ENCODE assay signal across 16 cellular contexts in genomic region chr1:38576241-38576640, GRCh38.
DNase-seq lines count a peak whose midpoint lies in the region; ATAC-seq and TF ChIP-seq lines count a peak whose summit lies in the region.
"Had no signal": no experiment of that assay in that cellular context is flagged by ENCODE, and none has a peak within 500 bp of the region (broad histone marks: within the 10 kb centered on the region; RNA-seq: fewer than 3 reads in every experiment).

No MANE protein-coding gene starts in this region.

- peaks cover 72% of the 10 kb centered on the region for H3K27me3 Mint-ChIP-seq in activated CD8-positive, alpha-beta memory T cell treated with anti-CD3 and anti-CD28 coated beads, Interleukin-2, amount 10 ng/mL, durations not matched to agents 7 days and 5 days

- H3K4me1 Mint-ChIP-seq in activated CD8-positive, alpha-beta memory T cell treated with anti-CD3 and anti-CD28 coated beads, Interleukin-2, amount 10 ng/mL, durations not matched to agents 7 days and 5 days = peaks cover 6% of the 10 kb centered on the region

- peaks cover 5% of the 10 kb centered on the region; the same call in 1 of the 2 replicates for H3K27me3 ChIP-seq in BE2C

- no peaks in the 10 kb centered on the region for H3K4me1 ChIP-seq in BE2C

- no peak overlapping the region for H3K27ac Mint-ChIP-seq in activated CD8-positive, alpha-beta memory T cell treated with anti-CD3 and anti-CD28 coated beads, Interleukin-2, amount 10 ng/mL, durations not matched to agents 7 days and 5 days
- H3K27ac Mint-ChIP-seq: HFFc6 had no signal

- H3K36me3 Mint-ChIP-seq in activated CD8-positive, alpha-beta memory T cell treated with anti-CD3 and anti-CD28 coated beads, Interleukin-2, amount 10 ng/mL, durations not matched to agents 7 days and 5 days = no peaks in the 10 kb centered on the region

- no peaks in the 10 kb centered on the region for H3K9me3 Mint-ChIP-seq in activated CD8-positive, alpha-beta memory T cell treated with anti-CD3 and anti-CD28 coated beads, Interleukin-2, amount 10 ng/mL, durations not matched to agents 7 days and 5 days (ENCODE audit: low read depth)

- no peak overlapping the region for H3K4me3 Mint-ChIP-seq in activated CD8-positive, alpha-beta memory T cell treated with anti-CD3 and anti-CD28 coated beads, Interleukin-2, amount 10 ng/mL, durations not matched to agents 7 days and 5 days
- H3K4me3 Mint-ChIP-seq: HFFc6 had no signal

- H3K4me3 ChIP-seq in BE2C (ENCODE audit: low read depth, low read length) = no peak overlapping the region
- H3K4me3 ChIP-seq: BLaER1 treated with 17β-estradiol and CSF1 and Interleukin-3, amounts not matched to agents 10 nM and 100 nM; GM23248; K562 had no signal

- H3K9me3 ChIP-seq in BE2C = no peaks in the 10 kb centered on the region
- H3K9me3 ChIP-seq: BLaER1 treated with 17β-estradiol and CSF1 and Interleukin-3, amounts not matched to agents 10 nM and 100 nM had no signal

- CTCF ChIA-PET in activated CD8-positive, alpha-beta memory T cell treated with anti-CD3 and anti-CD28 coated beads, Interleukin-2, amount 10 ng/mL, durations not matched to agents 7 days and 5 days (lab: Charles Lee) = interaction anchor here (0.9 kb wide), 1 partner anchor 11 kb away, joined by 5 read pairs; no protein-coding TSS in a partner anchor

- ATAC-seq in activated CD8-positive, alpha-beta memory T cell treated with anti-CD3 and anti-CD28 coated beads, Interleukin-2, amount 10 ng/mL, durations not matched to agents 7 days and 5 days = no peak
- ATAC-seq in sciatic nerve (no peak), left colon (no peak)
- ATAC-seq: K562 had no signal

- DNase-seq in NCI-H82 (lab: John Stamatoyannopoulos, UW) (peak; percentile 73), NCI-H82 treated with DMSO at 0.1 percent for 48 hours (lab: John Stamatoyannopoulos, UW; ENCODE audit: unreplicated experiment) (no peak), NCI-H524 (lab: John Stamatoyannopoulos, UW) (peak; percentile 75 to 89), sciatic nerve (ENCODE audit: low spot score) (peak; percentile 19), retina (no peak), BE2C (no peak), left colon (no peak)
- peak; percentile 19 for DNase-seq in activated CD8-positive, alpha-beta memory T cell treated with anti-CD3 and anti-CD28 coated beads, Interleukin-2, amount 10 ng/mL, durations not matched to agents 7 days and 5 days
- DNase-seq: GF-D8, GM23248, HFFc6, NCI-H2029, NCI-H226, Right ventricle myocardium superior had no signal

- H3K36me3 ChIP-seq in BE2C = no peaks in the 10 kb centered on the region
- H3K36me3 ChIP-seq: BLaER1 treated with 17β-estradiol and CSF1 and Interleukin-3, amounts not matched to agents 10 nM and 100 nM had no signal

- no peak for TF ChIP-seq CTCF in BE2C (IDR thresholded peaks at IDR 0.05; ENCODE audit: low read depth, low read length)

- intact Hi-C loops in sciatic nerve (cut with DNase I) = no loop called here
- intact Hi-C loops in left colon (cut with DNase I, micrococcal nuclease) = no loop called here

Comparison
In these comparisons a context has a peak if more than half of its experiments do, and no peak if none do; other contexts are left out.
1. DNase-seq: peak in NCI-H82 (single experiment), NCI-H524 (2 of 2), activated CD8-positive, alpha-beta memory T cell treated with anti-CD3 and anti-CD28 coated beads, Interleukin-2, amount 10 ng/mL, durations not matched to agents 7 days and 5 days (single experiment) and sciatic nerve (single experiment); none in NCI-H82 treated with DMSO at 0.1 percent for 48 hours (single experiment), retina (single experiment), BE2C (single experiment) and left colon (0 of 2).